Comparison of ENCODE assay signal across 19 cellular contexts in genomic region chr4:142743071-142743825, GRCh38.
A peak's percentile ranks its signal among the peaks of the same experiment; 100 is the strongest.
DNase-seq lines count a peak whose midpoint lies in the region; ATAC-seq and TF ChIP-seq lines count a peak whose summit lies in the region.
"Had no signal": no experiment of that assay in that cellular context is flagged by ENCODE, and none has a peak within 500 bp of the region (broad histone marks: within the 10 kb centered on the region; RNA-seq: fewer than 3 reads in every experiment).

No MANE protein-coding gene starts in this region.

- peak; percentile 81 for DNase-seq in A673 (ENCODE audit: low spot score)
- DNase-seq in HCEC 1CT: peak; percentile 8
- DNase-seq in dermis blood vessel endothelial cell: peak; percentile 43
- no peak for DNase-seq in left lobe of liver (ENCODE audit: low spot score)
- no peak for DNase-seq in UCSD-AML1 (lab: John Stamatoyannopoulos, UW; ENCODE audit: unreplicated experiment)
- DNase-seq in effector CD8-positive, alpha-beta T cell (lab: John Stamatoyannopoulos, UW): no peak
- DNase-seq in activated naive CD8-positive, alpha-beta T cell treated with anti-CD3 and anti-CD28 coated beads, Interleukin-2, amount 50 U/mL, for 24 hours: no peak
- DNase-seq: activated B cell treated with CpG ODN at 0.5 μM for 24 hours; BE2C; DMS53; Karpas-422; NCI-H146; NCI-H510A treated with DMSO at 0.1 percent for 48 hours; PC-9; stimulated activated CD4-positive, alpha-beta T cell treated with anti-CD3 and anti-CD28 coated beads, Interleukin-12 subunit alpha, Interleukin-12 subunit beta, amount 100 ng/mL, for 4 hours; substantia nigra had no signal

- intact Hi-C loops in A673 (cut with micrococcal nuclease; ENCODE audit: unreplicated experiment): no loop called here

- no peak overlapping the region for H3K27ac Mint-ChIP-seq in activated naive CD8-positive, alpha-beta T cell treated with anti-CD3 and anti-CD28 coated beads, Interleukin-2, amount 50 U/mL, for 24 hours
- H3K27ac Mint-ChIP-seq: activated B cell treated with CpG ODN at 0.5 μM for 24 hours had no signal

- no peak for TF ChIP-seq CTCF in A673 (conservative IDR thresholded peaks at IDR 0.05; ENCODE audit: low read depth, low read length)

- no TSS peak for BruUV-seq in A673 (replicated peaks; lab: Mats Ljungman, UMichigan)

- peaks cover 2% of the 10 kb centered on the region for H3K36me3 Mint-ChIP-seq in activated naive CD8-positive, alpha-beta T cell treated with anti-CD3 and anti-CD28 coated beads, Interleukin-2, amount 50 U/mL, for 24 hours (ENCODE audit: low read depth)

- H3K27me3 Mint-ChIP-seq in activated naive CD8-positive, alpha-beta T cell treated with anti-CD3 and anti-CD28 coated beads, Interleukin-2, amount 50 U/mL, for 24 hours: no peaks in the 10 kb centered on the region
- H3K27me3 Mint-ChIP-seq: activated B cell treated with CpG ODN at 0.5 μM for 24 hours had no signal

- peak overlapping the region; percentile 20 for H3K27ac ChIP-seq in A673 (ENCODE audit: low read depth, low read length, poor library complexity, severe bottlenecking)
- H3K27ac ChIP-seq: neutrophil, PC-9 had no signal

- POLR2A ChIA-PET in A673 (lab: Charles Lee; ENCODE audit: low non-redundant PET): no interaction called here

- H3K9me3 ChIP-seq in A673 (ENCODE audit: low read depth, low read length, poor library complexity, severe bottlenecking): peaks cover 4% of the 10 kb centered on the region
- H3K9me3 ChIP-seq: BE2C, neutrophil had no signal

- H3K4me3 ChIP-seq in A673 (ENCODE audit: low read depth, low read length, poor library complexity, severe bottlenecking): no peak overlapping the region
- H3K4me3 ChIP-seq: PC-9 had no signal

- ATAC-seq in left lobe of liver (peak; percentile 63), HG03280 (IDR thresholded peaks at IDR 0.05; ENCODE audit: unreplicated experiment) (no peak)
- ATAC-seq in activated naive CD8-positive, alpha-beta T cell treated with anti-CD3 and anti-CD28 coated beads, Interleukin-2, amount 50 U/mL, for 24 hours: no peak

- no peak overlapping the region for H3K4me3 Mint-ChIP-seq in activated naive CD8-positive, alpha-beta T cell treated with anti-CD3 and anti-CD28 coated beads, Interleukin-2, amount 50 U/mL, for 24 hours
- H3K4me3 Mint-ChIP-seq: activated B cell treated with CpG ODN at 0.5 μM for 24 hours; central memory CD8-positive, alpha-beta T cell had no signal

- peaks cover 12% of the 10 kb centered on the region for H3K4me1 ChIP-seq in A673 (ENCODE audit: insufficient read depth, low read length, poor library complexity, severe bottlenecking)
- H3K4me1 ChIP-seq: BE2C had no signal

- H3K4me1 Mint-ChIP-seq in activated naive CD8-positive, alpha-beta T cell treated with anti-CD3 and anti-CD28 coated beads, Interleukin-2, amount 50 U/mL, for 24 hours: no peaks in the 10 kb centered on the region
- H3K4me1 Mint-ChIP-seq: activated B cell treated with CpG ODN at 0.5 μM for 24 hours; central memory CD8-positive, alpha-beta T cell had no signal

- H3K27me3 ChIP-seq in A673 (replicated peaks; ENCODE audit: insufficient read depth, low read depth, low read length, poor library complexity): no peaks in the 10 kb centered on the region
- H3K27me3 ChIP-seq: BE2C, neutrophil had no signal

- CTCF ChIA-PET in A673 (lab: Charles Lee): interaction anchor here (1.0 kb wide), 1 partner anchor 23 kb away, joined by 3 read pairs; no protein-coding TSS in a partner anchor

- no peaks in the 10 kb centered on the region for H3K36me3 ChIP-seq in A673 (ENCODE audit: insufficient read depth, low read length, poor library complexity, severe bottlenecking)
- H3K36me3 ChIP-seq: BE2C, neutrophil had no signal

- peaks cover 20% of the 10 kb centered on the region for H3K9me3 Mint-ChIP-seq in activated naive CD8-positive, alpha-beta T cell treated with anti-CD3 and anti-CD28 coated beads, Interleukin-2, amount 50 U/mL, for 24 hours

Comparison
In these comparisons a context has a peak if more than half of its experiments do, and no peak if none do; other contexts are left out.
1. DNase-seq: peak in A673 (single experiment), HCEC 1CT (single experiment) and dermis blood vessel endothelial cell (single experiment); none in left lobe of liver (single experiment), UCSD-AML1 (single experiment), effector CD8-positive, alpha-beta T cell (single experiment) and activated naive CD8-positive, alpha-beta T cell treated with anti-CD3 and anti-CD28 coated beads, Interleukin-2, amount 50 U/mL, for 24 hours (single experiment).